In genomic region chr20:8151371-8151770, GRCh38 we compare ENCODE assay signal across 12 cellular contexts. TPM values are rescaled to one million over a fixed set of nuclear protein-coding genes. Genes with fewer than 3 reads are reported as not detected.
DNase-seq lines count a peak whose midpoint lies in the region; ATAC-seq and TF ChIP-seq lines count a peak whose summit lies in the region.
"Had no signal": no experiment of that assay in that cellular context is flagged by ENCODE, and none has a peak within 500 bp of the region (broad histone marks: within the 10 kb centered on the region; RNA-seq: fewer than 3 reads in every experiment).

No MANE protein-coding gene starts in this region.

- no peaks in the 10 kb centered on the region for H3K9me3 ChIP-seq in right atrium auricular region
- H3K9me3 ChIP-seq in transverse colon = no peaks in the 10 kb centered on the region

- intact Hi-C loops in left ventricle myocardium superior (cut with micrococcal nuclease) (no loop called here), transverse colon (cut with DNase I; ENCODE audit: low total_unique reads) (no loop called here), sciatic nerve (cut with DNase I) (no loop called here)

- no peak for ATAC-seq in left ventricle myocardium superior
- no peak for ATAC-seq in sciatic nerve

- in situ Hi-C loops in transverse colon (cut with MboI; ENCODE audit: low pct_ligation_motif_present in 1 of 4, low pct_unique_long_range_greater_than_20kb in 1 of 4, low sequenced_read_pairs in 3 of 4) = no loop called here

- H3K36me3 ChIP-seq in right atrium auricular region (no peaks in the 10 kb centered on the region), transverse colon (no peaks in the 10 kb centered on the region)

- H3K4me3 ChIP-seq in right atrium auricular region = no peak overlapping the region
- no peak overlapping the region for H3K4me3 ChIP-seq in fibroblast of pulmonary artery (replicated peaks; ENCODE audit: low read depth, low read length)
- no peak overlapping the region for H3K4me3 ChIP-seq in transverse colon

- H3K27ac Mint-ChIP-seq in activated naive CD4-positive, alpha-beta T cell treated with anti-CD3 and anti-CD28 coated beads, Interleukin-2, amount 10 ng/mL, durations not matched to agents 7 days and 5 days = no peak overlapping the region

- CTCF ChIA-PET in activated naive CD4-positive, alpha-beta T cell treated with anti-CD3 and anti-CD28 coated beads, Interleukin-2, amount 10 ng/mL, durations not matched to agents 7 days and 5 days (lab: Charles Lee) = no interaction called here

- no peak for TF ChIP-seq CTCF in right atrium auricular region (IDR thresholded peaks at IDR 0.05)
- no peak for TF ChIP-seq CTCF in fibroblast of pulmonary artery (IDR thresholded peaks at IDR 0.05; ENCODE audit: low read length, missing control alignments)
- no peak for TF ChIP-seq CTCF in transverse colon (IDR thresholded peaks at IDR 0.05)

- TF ChIP-seq POLR2A in transverse colon (IDR thresholded peaks at IDR 0.05) = no peak

- TF ChIP-seq EP300 in transverse colon (IDR thresholded peaks at IDR 0.05; ENCODE audit: low read depth) = no peak

- 52 to 57% methylated on average over 3 to 5 of the region's 5 CpGs for whole genome bisulfite sequencing in transverse colon (ENCODE audit: low coverage in 1 of 2), 2 donors

- H3K4me1 ChIP-seq in right atrium auricular region (peaks cover 0 to 67% of the 10 kb centered on the region in 2 donors), transverse colon (peaks cover 0 to 43% (median 18%) of the 10 kb centered on the region in 4 donors)

- H3K9me3 Mint-ChIP-seq in activated naive CD4-positive, alpha-beta T cell treated with anti-CD3 and anti-CD28 coated beads, Interleukin-2, amount 10 ng/mL, durations not matched to agents 7 days and 5 days = no peaks in the 10 kb centered on the region

- DNase-seq in right atrium auricular region (ENCODE audit: low spot score) (no peak), left ventricle myocardium superior (no peak), NOMO-1 treated with dmso at 0.1 percent for 144 hours (lab: John Stamatoyannopoulos, UW; ENCODE audit: unreplicated experiment) (peak; percentile 13), fibroblast of pulmonary artery (ENCODE audit: low read depth) (peak; percentile 50), transverse colon (no peak), cerebellum (ENCODE audit: low spot score) (no peak), sciatic nerve (ENCODE audit: low spot score) (no peak)
- DNase-seq in activated naive CD4-positive, alpha-beta T cell treated with anti-CD3 and anti-CD28 coated beads, Interleukin-2, amount 10 ng/mL, durations not matched to agents 7 days and 5 days = no peak
- DNase-seq: activated CD8-positive, alpha-beta memory T cell treated with anti-CD3 and anti-CD28 coated beads, Interleukin-2, amount 50 U/mL, for 4 hours; SIG-M5; stimulated activated CD4-positive, alpha-beta T cell treated with anti-CD3 and anti-CD28 coated beads, Interleukin-4, amount 100 ng/mL, for 1 hour; stimulated activated naive CD4-positive, alpha-beta T cell treated with Interleukin-2 at 50 U/mL for 16 hours had no signal

- H3K27ac ChIP-seq in right atrium auricular region = peak overlapping the region; percentile 42 to 47
- peak overlapping the region in 3 of 4 donors; percentile 19 to 38 (median 36) for H3K27ac ChIP-seq in transverse colon

- H3K27me3 ChIP-seq in right atrium auricular region (no peaks in the 10 kb centered on the region), transverse colon (no peaks in the 10 kb centered on the region)

- H3K4me1 Mint-ChIP-seq in activated naive CD4-positive, alpha-beta T cell treated with anti-CD3 and anti-CD28 coated beads, Interleukin-2, amount 10 ng/mL, durations not matched to agents 7 days and 5 days = peaks cover 14% of the 10 kb centered on the region

- no peaks in the 10 kb centered on the region for H3K36me3 Mint-ChIP-seq in activated naive CD4-positive, alpha-beta T cell treated with anti-CD3 and anti-CD28 coated beads, Interleukin-2, amount 10 ng/mL, durations not matched to agents 7 days and 5 days

- no peaks in the 10 kb centered on the region for H3K27me3 Mint-ChIP-seq in activated naive CD4-positive, alpha-beta T cell treated with anti-CD3 and anti-CD28 coated beads, Interleukin-2, amount 10 ng/mL, durations not matched to agents 7 days and 5 days

- no peak overlapping the region for H3K4me3 Mint-ChIP-seq in activated naive CD4-positive, alpha-beta T cell treated with anti-CD3 and anti-CD28 coated beads, Interleukin-2, amount 10 ng/mL, durations not matched to agents 7 days and 5 days

RNA-seq across cellular contexts. Expression of gene PLCB1, which starts 19.3 kb away (rescaled TPM):
- 10 to 100 TPM in 1 of 2 donors, 1 to 10 TPM in 1; 7.3 to 45.5 TPM for total RNA-seq in right atrium auricular region
- 7.7 TPM for total RNA-seq in left ventricle myocardium superior
- 10 to 100 TPM; 13.1 to 18.6 (median 15.8) TPM for total RNA-seq in transverse colon
- 54.5 TPM for total RNA-seq in cerebellum
- total RNA-seq in sciatic nerve = 58.5 TPM

Comparison
In these comparisons a context has a peak if more than half of its experiments do, and no peak if none do; other contexts are left out.
1. DNase-seq: peak in NOMO-1 treated with dmso at 0.1 percent for 144 hours (single experiment) and fibroblast of pulmonary artery (single experiment); none in right atrium auricular region (single experiment), left ventricle myocardium superior (single experiment), transverse colon (single experiment), activated naive CD4-positive, alpha-beta T cell treated with anti-CD3 and anti-CD28 coated beads, Interleukin-2, amount 10 ng/mL, durations not matched to agents 7 days and 5 days (single experiment), cerebellum (single experiment) and sciatic nerve (single experiment).